1 cellular context compared by ENCODE assay signal in the genomic region with DNA sequence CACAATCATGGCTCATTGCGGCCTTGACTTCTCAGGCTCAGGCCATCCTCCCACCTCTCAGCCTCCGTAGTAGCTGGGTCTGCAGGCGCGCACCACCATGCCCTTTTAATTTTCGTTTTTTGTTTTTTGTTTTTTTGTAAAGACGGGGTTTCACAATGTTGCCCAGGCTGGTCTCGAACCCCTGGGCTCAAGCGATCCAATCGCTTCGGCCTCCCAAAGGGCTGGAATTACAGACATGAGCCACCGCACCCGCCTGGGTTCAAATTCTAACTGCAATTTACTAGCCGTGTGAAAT.
TF ChIP-seq lines count a peak whose summit lies in the region.

No MANE protein-coding gene starts in this region.

TF ChIP-seq in endothelial cell of umbilical vein, 7 proteins besides CTCF, POLR2A, EP300 and RAD21:
- TF ChIP-seq EZH2 (IDR thresholded peaks at IDR 0.05; ENCODE audit: borderline replicate concordance, low read depth, low read length, severe bottlenecking) (no peak), POLR2AphosphoS5 (IDR thresholded peaks at IDR 0.05; ENCODE audit: insufficient read depth, low read depth, low read length) (no peak), GATA2 (IDR thresholded peaks at IDR 0.05; ENCODE audit: insufficient read depth, insufficient read length, low read depth, low read length) (no peak), FOS (IDR thresholded peaks at IDR 0.05; ENCODE audit: borderline replicate concordance, insufficient read depth, low read length) (no peak), MYC (IDR thresholded peaks at IDR 0.05; ENCODE audit: low read depth, low read length) (no peak)
TF ChIP-seq in endothelial cell of umbilical vein: peak in this region for 0.
